ENCODE assay signal across 20 cellular contexts in the genomic region with DNA sequence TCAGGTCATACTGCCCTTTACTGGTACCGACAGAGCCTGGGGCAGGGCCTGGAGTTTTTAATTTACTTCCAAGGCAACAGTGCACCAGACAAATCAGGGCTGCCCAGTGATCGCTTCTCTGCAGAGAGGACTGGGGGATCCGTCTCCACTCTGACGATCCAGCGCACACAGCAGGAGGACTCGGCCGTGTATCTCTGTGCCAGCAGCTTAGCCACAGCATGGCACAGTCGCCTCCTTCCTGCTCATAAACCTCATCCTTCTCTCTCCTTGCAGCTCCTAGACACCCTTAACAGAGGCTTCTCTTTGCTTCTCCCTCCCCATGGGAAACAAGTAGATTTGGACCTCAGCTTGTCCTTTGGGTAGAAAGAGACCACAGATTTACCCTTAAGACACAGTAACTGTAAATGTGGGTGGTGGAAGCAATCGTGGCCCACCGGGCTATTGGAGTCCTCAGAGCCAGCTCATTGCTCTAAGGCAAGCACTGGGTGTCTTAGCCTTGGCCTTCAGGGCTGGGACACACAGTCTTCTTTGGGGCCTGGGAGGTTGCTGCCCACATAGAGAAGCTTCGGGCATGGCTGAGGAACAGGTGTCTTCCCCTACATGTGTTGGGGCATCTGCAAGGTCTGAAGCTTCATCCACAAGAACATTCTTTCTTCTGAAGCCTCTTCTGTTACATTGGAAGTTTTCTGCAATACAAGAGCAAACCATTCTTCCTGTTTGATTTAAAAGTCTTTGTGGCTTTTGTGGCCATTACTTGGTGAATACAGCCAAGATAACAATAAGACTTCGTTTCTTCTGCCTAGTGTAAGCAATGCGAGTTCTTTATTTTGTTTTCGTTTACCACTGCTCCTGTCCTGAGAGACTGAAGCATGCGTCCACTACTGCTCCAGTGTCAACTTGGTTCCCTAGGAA.
A peak's percentile ranks its signal among the peaks of the same experiment; 100 is the strongest.
DNase-seq lines count a peak whose midpoint lies in the region; ATAC-seq lines count a peak whose summit lies in the region.
"Had no signal": no experiment of that assay in that cellular context is flagged by ENCODE, and none has a peak within 500 bp of the region (broad histone marks: within the 10 kb centered on the region; RNA-seq: fewer than 3 reads in every experiment).

No MANE protein-coding gene starts in this region.

- DNase-seq in activated naive CD4-positive, alpha-beta T cell treated with anti-CD3 and anti-CD28 coated beads, Interleukin-2, amount 10 ng/mL, durations not matched to agents 7 days and 5 days, result no peak
- no peak for DNase-seq in activated naive CD4-positive, alpha-beta T cell treated with Interleukin-2 at 50 U/mL for 16 hours
- peak in 2 of 10 donors; percentile 15 to 34 for DNase-seq in naive thymus-derived CD8-positive, alpha-beta T cell
- no peak for DNase-seq in NCI-H748 treated with DMSO at 0.1 percent for 48 hours (lab: John Stamatoyannopoulos, UW)
- DNase-seq in hepatic stellate cell (ENCODE audit: low spot score), result no peak
- DNase-seq in T-helper 9 cell, result no peak
- DNase-seq: amniotic stem cell; DMS53; KBM-7; left cardiac atrium; NCI-H1694; NCI-H69; occipital lobe; stimulated activated naive B cell treated with anti-CD40 and anti-IgM and Interleukin-4, amounts not matched to agents 10 μg/mL and 1 μg/mL and 100 μg/mL, for 72 hours; tibial artery had no signal

- H3K4me1 Mint-ChIP-seq in activated naive CD4-positive, alpha-beta T cell treated with anti-CD3 and anti-CD28 coated beads, Interleukin-2, amount 10 ng/mL, durations not matched to agents 7 days and 5 days, result peaks cover 33% of the 10 kb centered on the region
- H3K4me1 Mint-ChIP-seq in activated T-helper 17 cell treated with anti-CD3 and anti-CD28 coated beads, Interleukin-2, amount 50 U/mL, for 72 hours, result peaks cover 15% of the 10 kb centered on the region
- peaks cover 30 to 37% (median 32%) of the 10 kb centered on the region in 4 donors for H3K4me1 Mint-ChIP-seq in naive thymus-derived CD8-positive, alpha-beta T cell

- no peaks in the 10 kb centered on the region for H3K9me3 ChIP-seq in KOPT-K1 (ENCODE audit: insufficient read depth, low read length, poor library complexity, severe bottlenecking)
- H3K9me3 ChIP-seq: tibial artery had no signal

- ATAC-seq in activated T-helper 17 cell treated with anti-CD3 and anti-CD28 coated beads, Interleukin-2, amount 50 U/mL, for 72 hours (replicated peaks), result peak; percentile 31
- peak; percentile 57 to 63 for ATAC-seq in naive thymus-derived CD8-positive, alpha-beta T cell
- ATAC-seq: HCT116; left cardiac atrium; Right ventricle myocardium inferior; stimulated activated naive B cell treated with anti-CD40 and anti-IgM and Interleukin-4, amounts not matched to agents 10 μg/mL and 1 μg/mL and 100 μg/mL, for 72 hours had no signal

- H3K27ac Mint-ChIP-seq in activated naive CD4-positive, alpha-beta T cell treated with anti-CD3 and anti-CD28 coated beads, Interleukin-2, amount 10 ng/mL, durations not matched to agents 7 days and 5 days, result peak overlapping the region; percentile 49
- peak overlapping the region; percentile 22 for H3K27ac Mint-ChIP-seq in activated T-helper 17 cell treated with anti-CD3 and anti-CD28 coated beads, Interleukin-2, amount 50 U/mL, for 72 hours
- peak overlapping the region in 9 of 10 donors; percentile 43 to 86 (median 58) for H3K27ac Mint-ChIP-seq in naive thymus-derived CD8-positive, alpha-beta T cell
- H3K27ac Mint-ChIP-seq: stimulated activated naive B cell treated with anti-CD40 and anti-IgM and Interleukin-4, amounts not matched to agents 10 μg/mL and 1 μg/mL and 100 μg/mL, for 72 hours had no signal

- POLR2A ChIA-PET in naive thymus-derived CD8-positive, alpha-beta T cell (lab: Charles Lee), result interaction anchor here (0.6 to 2.1 kb wide), 5 partner anchors 444 to 1666 kb away, joined by 3 to 20 read pairs (median 4); no protein-coding TSS in a partner anchor

- no peaks in the 10 kb centered on the region for H3K36me3 ChIP-seq in KOPT-K1 (ENCODE audit: insufficient read depth, low read length)
- H3K36me3 ChIP-seq: cardiac muscle cell, tibial artery had no signal

- H3K4me3 Mint-ChIP-seq in activated naive CD4-positive, alpha-beta T cell treated with anti-CD3 and anti-CD28 coated beads, Interleukin-2, amount 10 ng/mL, durations not matched to agents 7 days and 5 days, result peak overlapping the region; percentile 25
- peak overlapping the region; percentile 55 for H3K4me3 Mint-ChIP-seq in activated T-helper 17 cell treated with anti-CD3 and anti-CD28 coated beads, Interleukin-2, amount 50 U/mL, for 72 hours
- peak overlapping the region; percentile 21 to 87 (median 73) for H3K4me3 Mint-ChIP-seq in naive thymus-derived CD8-positive, alpha-beta T cell
- H3K4me3 Mint-ChIP-seq: stimulated activated naive B cell treated with anti-CD40 and anti-IgM and Interleukin-4, amounts not matched to agents 10 μg/mL and 1 μg/mL and 100 μg/mL, for 72 hours had no signal

- H3K36me3 Mint-ChIP-seq in activated naive CD4-positive, alpha-beta T cell treated with anti-CD3 and anti-CD28 coated beads, Interleukin-2, amount 10 ng/mL, durations not matched to agents 7 days and 5 days, result no peaks in the 10 kb centered on the region
- H3K36me3 Mint-ChIP-seq in activated T-helper 17 cell treated with anti-CD3 and anti-CD28 coated beads, Interleukin-2, amount 50 U/mL, for 72 hours (ENCODE audit: low read depth), result no peaks in the 10 kb centered on the region
- H3K36me3 Mint-ChIP-seq in naive thymus-derived CD8-positive, alpha-beta T cell, result no peaks in the 10 kb centered on the region
- H3K36me3 Mint-ChIP-seq: stimulated activated naive B cell treated with anti-CD40 and anti-IgM and Interleukin-4, amounts not matched to agents 10 μg/mL and 1 μg/mL and 100 μg/mL, for 72 hours had no signal

- peak overlapping the region; percentile 15 for H3K27ac ChIP-seq in KOPT-K1 (ENCODE audit: low read depth, low read length, poor library complexity, severe bottlenecking)
- H3K27ac ChIP-seq: cardiac muscle cell, tibial artery had no signal

- CTCF ChIA-PET in activated naive CD4-positive, alpha-beta T cell treated with anti-CD3 and anti-CD28 coated beads, Interleukin-2, amount 10 ng/mL, durations not matched to agents 7 days and 5 days (lab: Charles Lee), result interaction anchor here (1.0 to 1.1 kb wide), 2 partner anchors 9 to 60 kb away, joined by 3 read pairs; no protein-coding TSS in a partner anchor

- H3K9me3 Mint-ChIP-seq in activated naive CD4-positive, alpha-beta T cell treated with anti-CD3 and anti-CD28 coated beads, Interleukin-2, amount 10 ng/mL, durations not matched to agents 7 days and 5 days, result no peaks in the 10 kb centered on the region
- H3K9me3 Mint-ChIP-seq in activated T-helper 17 cell treated with anti-CD3 and anti-CD28 coated beads, Interleukin-2, amount 50 U/mL, for 72 hours, result no peaks in the 10 kb centered on the region
- no peaks in the 10 kb centered on the region for H3K9me3 Mint-ChIP-seq in naive thymus-derived CD8-positive, alpha-beta T cell

- peaks cover 32% of the 10 kb centered on the region for H3K27me3 Mint-ChIP-seq in activated naive CD4-positive, alpha-beta T cell treated with anti-CD3 and anti-CD28 coated beads, Interleukin-2, amount 10 ng/mL, durations not matched to agents 7 days and 5 days
- H3K27me3 Mint-ChIP-seq in activated T-helper 17 cell treated with anti-CD3 and anti-CD28 coated beads, Interleukin-2, amount 50 U/mL, for 72 hours, result no peaks in the 10 kb centered on the region
- peaks cover 0 to 5% (median 0%) of the 10 kb centered on the region in 5 donors for H3K27me3 Mint-ChIP-seq in naive thymus-derived CD8-positive, alpha-beta T cell
